24 cellular contexts compared by ENCODE assay signal in genomic region chr21:37520801-37521200, GRCh38.
"Had no signal": no experiment of that assay in that cellular context is flagged by ENCODE, and none has a peak within 500 bp of the region (broad histone marks: within the 10 kb centered on the region; RNA-seq: fewer than 3 reads in every experiment).

No MANE protein-coding gene starts in this region.

- DNase-seq: effector CD8-positive, alpha-beta T cell; gastrocnemius medialis; heart right ventricle; hypothalamus; kidney glomerular epithelial cell; mesendoderm; naive B cell; occipital lobe; psoas muscle; retina; right lobe of liver; stimulated activated CD4-positive, alpha-beta T cell treated with anti-CD3 and anti-CD28 coated beads, Interleukin-4, amount 100 ng/mL, for 1 hour; stimulated activated CD8-positive, alpha-beta memory T cell treated with anti-CD3 and anti-CD28 coated beads, Interleukin-4, amount 100 ng/mL, for 48 hours; tibial artery; upper lobe of right lung had no signal

- H3K9ac ChIP-seq: parathyroid adenoma had no signal

- H3K36me3 Mint-ChIP-seq: naive B cell had no signal

- H2AFZ ChIP-seq: parathyroid adenoma had no signal

- H3K27me3 Mint-ChIP-seq: naive B cell; stimulated activated naive CD8-positive, alpha-beta T cell treated with anti-CD3 and anti-CD28 coated beads, Interleukin-15, Interleukin-2, amounts not matched to agents 100 ng/mL and 50 ng/mL, for 24 hours had no signal

- H3K4me3 ChIP-seq: coronary artery, dorsolateral prefrontal cortex, esophagus muscularis mucosa, gastrocnemius medialis, heart right ventricle, psoas muscle, right lobe of liver, tibial artery, upper lobe of right lung, vagina had no signal

- H3K27ac ChIP-seq: coronary artery, epithelial cell of prostate, esophagus muscularis mucosa, gastrocnemius medialis, heart right ventricle, parathyroid adenoma, psoas muscle, right lobe of liver, tibial artery, upper lobe of right lung, vagina had no signal

- H3K4me3 Mint-ChIP-seq: naive B cell; stimulated activated effector memory CD8-positive, alpha-beta T cell treated with anti-CD3 and anti-CD28 coated beads, Interleukin-12 subunit alpha, Interleukin-12 subunit beta, amount 100 ng/mL, for 72 hours; stimulated activated naive CD8-positive, alpha-beta T cell treated with anti-CD3 and anti-CD28 coated beads, Interleukin-15, Interleukin-2, amounts not matched to agents 100 ng/mL and 50 ng/mL, for 24 hours had no signal

- H3K27me3 ChIP-seq: dorsolateral prefrontal cortex, esophagus muscularis mucosa, gastrocnemius medialis, heart right ventricle, right lobe of liver, tibial artery, upper lobe of right lung, vagina had no signal

- H3K9me3 ChIP-seq: esophagus muscularis mucosa, gastrocnemius medialis, heart right ventricle, psoas muscle, right lobe of liver, tibial artery, upper lobe of right lung, vagina had no signal

- ATAC-seq: gastrocnemius medialis; heart right ventricle; psoas muscle; stimulated activated effector memory CD8-positive, alpha-beta T cell treated with anti-CD3 and anti-CD28 coated beads, Interleukin-12 subunit alpha, Interleukin-12 subunit beta, amount 100 ng/mL, for 72 hours; upper lobe of right lung had no signal

- FAIRE-seq: islet of Langerhans had no signal

- H3K27ac Mint-ChIP-seq: stimulated activated effector memory CD8-positive, alpha-beta T cell treated with anti-CD3 and anti-CD28 coated beads, Interleukin-12 subunit alpha, Interleukin-12 subunit beta, amount 100 ng/mL, for 72 hours; stimulated activated naive CD8-positive, alpha-beta T cell treated with anti-CD3 and anti-CD28 coated beads, Interleukin-15, Interleukin-2, amounts not matched to agents 100 ng/mL and 50 ng/mL, for 24 hours had no signal

- H3K4me1 ChIP-seq: parathyroid adenoma, right lobe of liver, tibial artery, upper lobe of right lung, vagina had no signal

- H3K9me3 Mint-ChIP-seq: naive B cell; stimulated activated effector memory CD8-positive, alpha-beta T cell treated with anti-CD3 and anti-CD28 coated beads, Interleukin-12 subunit alpha, Interleukin-12 subunit beta, amount 100 ng/mL, for 72 hours; stimulated activated naive CD8-positive, alpha-beta T cell treated with anti-CD3 and anti-CD28 coated beads, Interleukin-15, Interleukin-2, amounts not matched to agents 100 ng/mL and 50 ng/mL, for 24 hours had no signal

- H3K79me2 ChIP-seq: parathyroid adenoma had no signal
